Comparison of ENCODE assay signal across 1 cellular context in the genomic region with DNA sequence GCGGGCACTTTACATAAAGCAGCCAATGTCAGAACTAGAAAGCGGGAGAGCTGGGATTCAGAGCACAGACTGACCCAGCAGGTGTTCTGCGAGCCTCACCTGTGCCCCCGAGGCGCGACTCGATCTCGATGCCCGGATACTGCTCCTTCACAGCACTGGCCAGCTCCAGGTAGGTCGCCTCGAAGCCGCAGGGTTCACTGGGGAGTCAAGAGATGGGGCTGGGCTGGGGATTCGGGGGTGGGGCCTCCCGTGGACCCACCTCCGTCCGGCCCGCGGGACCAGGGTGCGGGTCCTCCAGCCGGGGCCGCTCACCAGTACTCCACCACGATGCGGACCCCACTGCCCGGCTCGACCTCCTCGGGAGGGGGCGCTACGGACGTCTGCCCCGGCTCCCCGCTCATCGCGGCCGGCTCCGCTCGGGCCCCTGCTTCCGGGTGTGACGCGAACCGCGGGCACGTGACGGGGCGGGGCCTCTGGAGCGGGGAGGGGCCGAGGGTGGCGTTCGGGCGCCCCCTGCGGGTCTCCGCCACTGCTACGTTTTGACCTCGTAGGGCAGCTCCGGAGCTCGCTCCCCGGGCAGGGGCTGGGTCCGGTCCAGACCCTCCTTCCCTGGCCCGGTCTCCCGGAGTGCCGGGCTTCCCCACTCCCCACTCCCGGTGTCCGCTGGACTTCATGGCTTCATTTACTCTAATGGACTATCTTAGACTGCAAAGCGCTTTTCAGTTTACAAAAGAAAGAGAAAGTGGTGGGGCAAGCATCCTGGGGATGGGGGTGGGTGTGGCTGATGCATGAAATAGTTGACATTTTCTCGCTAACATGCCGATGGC.
TF ChIP-seq lines count a peak whose summit lies in the region.

Gene MIEN1 (minus strand): TSS at position 438 of the 827 bp plus-strand sequence. CDS start 37 bp downstream, at position 401.

TF ChIP-seq in HepG2, 621 proteins besides CTCF, POLR2A, EP300 and RAD21 (continued from another document and continues in another):
- TF ChIP-seq, protein P1, sequence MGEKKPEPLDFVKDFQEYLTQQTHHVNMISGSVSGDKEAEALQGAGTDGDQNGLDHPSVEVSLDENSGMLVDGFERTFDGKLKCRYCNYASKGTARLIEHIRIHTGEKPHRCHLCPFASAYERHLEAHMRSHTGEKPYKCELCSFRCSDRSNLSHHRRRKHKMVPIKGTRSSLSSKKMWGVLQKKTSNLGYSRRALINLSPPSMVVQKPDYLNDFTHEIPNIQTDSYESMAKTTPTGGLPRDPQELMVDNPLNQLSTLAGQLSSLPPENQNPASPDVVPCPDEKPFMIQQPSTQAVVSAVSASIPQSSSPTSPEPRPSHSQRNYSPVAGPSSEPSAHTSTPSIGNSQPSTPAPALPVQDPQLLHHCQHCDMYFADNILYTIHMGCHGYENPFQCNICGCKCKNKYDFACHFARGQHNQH (CRISPR knock-in tag; IDR thresholded peaks at IDR 0.05) = peak; percentile 73
- peak; percentile 76; the same call in 1 of the 2 replicates for TF ChIP-seq MYNN (CRISPR knock-in tag; IDR thresholded peaks at IDR 0.05; ENCODE audit: low read depth)
- TF ChIP-seq SSRP1 (CRISPR knock-in tag; IDR thresholded peaks at IDR 0.05) = no peak
- TF ChIP-seq ZNF652 (CRISPR knock-in tag; IDR thresholded peaks at IDR 0.05; ENCODE audit: borderline replicate concordance, low read depth) = no peak; the same call in 1 of the 2 replicates
- TF ChIP-seq GATA4 (IDR thresholded peaks at IDR 0.05; ENCODE audit: borderline replicate concordance, low read depth) = peak; percentile 52; the same call in 1 of the 2 replicates
- TF ChIP-seq ZNF670 (CRISPR knock-in tag; IDR thresholded peaks at IDR 0.05; ENCODE audit: borderline replicate concordance) = peak; percentile 85
- TF ChIP-seq TAF1 (CRISPR knock-in tag; IDR thresholded peaks at IDR 0.05) = peak; percentile 80
- TF ChIP-seq, protein P2, sequence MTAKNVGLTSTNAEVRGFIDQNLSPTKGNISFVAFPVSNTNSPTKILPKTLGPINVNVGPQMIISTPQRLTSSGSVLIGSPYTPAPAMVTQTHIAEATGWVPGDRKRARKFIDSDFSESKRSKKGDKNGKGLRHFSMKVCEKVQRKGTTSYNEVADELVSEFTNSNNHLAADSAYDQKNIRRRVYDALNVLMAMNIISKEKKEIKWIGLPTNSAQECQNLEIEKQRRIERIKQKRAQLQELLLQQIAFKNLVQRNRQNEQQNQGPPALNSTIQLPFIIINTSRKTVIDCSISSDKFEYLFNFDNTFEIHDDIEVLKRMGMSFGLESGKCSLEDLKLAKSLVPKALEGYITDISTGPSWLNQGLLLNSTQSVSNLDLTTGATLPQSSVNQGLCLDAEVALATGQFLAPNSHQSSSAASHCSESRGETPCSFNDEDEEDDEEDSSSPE (CRISPR knock-in tag; IDR thresholded peaks at IDR 0.05) = peak; percentile 73
- peak; percentile 38; the same call in 1 of the 2 replicates for TF ChIP-seq HNF4G (IDR thresholded peaks at IDR 0.05; ENCODE audit: borderline replicate concordance, low read depth, low read length)
- TF ChIP-seq HNF4G (CRISPR knock-in tag; IDR thresholded peaks at IDR 0.05; ENCODE audit: borderline replicate concordance, low read depth) = peak; percentile 67
- TF ChIP-seq ZBTB8A (CRISPR knock-in tag; IDR thresholded peaks at IDR 0.05; ENCODE audit: borderline replicate concordance, low read depth) = no peak
- TF ChIP-seq ZXDC (CRISPR knock-in tag; IDR thresholded peaks at IDR 0.05) = no peak
- TF ChIP-seq ISL2 (CRISPR knock-in tag; IDR thresholded peaks at IDR 0.05) = peak; percentile 78
- TF ChIP-seq PTBP1 (IDR thresholded peaks at IDR 0.05; ENCODE audit: low read depth, low read length, poor library complexity, severe bottlenecking) = no peak
- 0 out of 2 replicates have a peak, but pooled peaks have one; percentile 76 for TF ChIP-seq ZNF720 (CRISPR knock-in tag; IDR thresholded peaks at IDR 0.05)
- TF ChIP-seq ATF3 (CRISPR knock-in tag; IDR thresholded peaks at IDR 0.05) = peak; percentile 66; the same call in 1 of the 2 replicates
- TF ChIP-seq ZSCAN22 (CRISPR knock-in tag; IDR thresholded peaks at IDR 0.05) = no peak
- TF ChIP-seq, protein P3, sequence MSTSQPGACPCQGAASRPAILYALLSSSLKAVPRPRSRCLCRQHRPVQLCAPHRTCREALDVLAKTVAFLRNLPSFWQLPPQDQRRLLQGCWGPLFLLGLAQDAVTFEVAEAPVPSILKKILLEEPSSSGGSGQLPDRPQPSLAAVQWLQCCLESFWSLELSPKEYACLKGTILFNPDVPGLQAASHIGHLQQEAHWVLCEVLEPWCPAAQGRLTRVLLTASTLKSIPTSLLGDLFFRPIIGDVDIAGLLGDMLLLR (CRISPR knock-in tag; IDR thresholded peaks at IDR 0.05) = no peak
- TF ChIP-seq, protein P4, sequence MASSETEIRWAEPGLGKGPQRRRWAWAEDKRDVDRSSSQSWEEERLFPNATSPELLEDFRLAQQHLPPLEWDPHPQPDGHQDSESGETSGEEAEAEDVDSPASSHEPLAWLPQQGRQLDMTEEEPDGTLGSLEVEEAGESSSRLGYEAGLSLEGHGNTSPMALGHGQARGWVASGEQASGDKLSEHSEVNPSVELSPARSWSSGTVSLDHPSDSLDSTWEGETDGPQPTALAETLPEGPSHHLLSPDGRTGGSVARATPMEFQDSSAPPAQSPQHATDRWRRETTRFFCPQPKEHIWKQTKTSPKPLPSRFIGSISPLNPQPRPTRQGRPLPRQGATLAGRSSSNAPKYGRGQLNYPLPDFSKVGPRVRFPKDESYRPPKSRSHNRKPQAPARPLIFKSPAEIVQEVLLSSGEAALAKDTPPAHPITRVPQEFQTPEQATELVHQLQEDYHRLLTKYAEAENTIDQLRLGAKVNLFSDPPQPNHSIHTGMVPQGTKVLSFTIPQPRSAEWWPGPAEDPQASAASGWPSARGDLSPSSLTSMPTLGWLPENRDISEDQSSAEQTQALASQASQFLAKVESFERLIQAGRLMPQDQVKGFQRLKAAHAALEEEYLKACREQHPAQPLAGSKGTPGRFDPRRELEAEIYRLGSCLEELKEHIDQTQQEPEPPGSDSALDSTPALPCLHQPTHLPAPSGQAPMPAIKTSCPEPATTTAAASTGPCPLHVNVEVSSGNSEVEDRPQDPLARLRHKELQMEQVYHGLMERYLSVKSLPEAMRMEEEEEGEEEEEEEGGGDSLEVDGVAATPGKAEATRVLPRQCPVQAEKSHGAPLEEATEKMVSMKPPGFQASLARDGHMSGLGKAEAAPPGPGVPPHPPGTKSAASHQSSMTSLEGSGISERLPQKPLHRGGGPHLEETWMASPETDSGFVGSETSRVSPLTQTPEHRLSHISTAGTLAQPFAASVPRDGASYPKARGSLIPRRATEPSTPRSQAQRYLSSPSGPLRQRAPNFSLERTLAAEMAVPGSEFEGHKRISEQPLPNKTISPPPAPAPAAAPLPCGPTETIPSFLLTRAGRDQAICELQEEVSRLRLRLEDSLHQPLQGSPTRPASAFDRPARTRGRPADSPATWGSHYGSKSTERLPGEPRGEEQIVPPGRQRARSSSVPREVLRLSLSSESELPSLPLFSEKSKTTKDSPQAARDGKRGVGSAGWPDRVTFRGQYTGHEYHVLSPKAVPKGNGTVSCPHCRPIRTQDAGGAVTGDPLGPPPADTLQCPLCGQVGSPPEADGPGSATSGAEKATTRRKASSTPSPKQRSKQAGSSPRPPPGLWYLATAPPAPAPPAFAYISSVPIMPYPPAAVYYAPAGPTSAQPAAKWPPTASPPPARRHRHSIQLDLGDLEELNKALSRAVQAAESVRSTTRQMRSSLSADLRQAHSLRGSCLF (CRISPR knock-in tag; IDR thresholded peaks at IDR 0.05; ENCODE audit: borderline replicate concordance) = no peak
- no peak for TF ChIP-seq ZNF431 (CRISPR knock-in tag; IDR thresholded peaks at IDR 0.05; ENCODE audit: borderline replicate concordance, low read depth)
- TF ChIP-seq, protein P5, sequence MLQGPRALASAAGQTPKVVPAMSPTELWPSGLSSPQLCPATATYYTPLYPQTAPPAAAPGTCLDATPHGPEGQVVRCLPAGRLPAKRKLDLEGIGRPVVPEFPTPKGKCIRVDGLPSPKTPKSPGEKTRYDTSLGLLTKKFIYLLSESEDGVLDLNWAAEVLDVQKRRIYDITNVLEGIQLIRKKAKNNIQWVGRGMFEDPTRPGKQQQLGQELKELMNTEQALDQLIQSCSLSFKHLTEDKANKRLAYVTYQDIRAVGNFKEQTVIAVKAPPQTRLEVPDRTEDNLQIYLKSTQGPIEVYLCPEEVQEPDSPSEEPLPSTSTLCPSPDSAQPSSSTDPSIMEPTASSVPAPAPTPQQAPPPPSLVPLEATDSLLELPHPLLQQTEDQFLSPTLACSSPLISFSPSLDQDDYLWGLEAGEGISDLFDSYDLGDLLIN (CRISPR knock-in tag; IDR thresholded peaks at IDR 0.05; ENCODE audit: borderline replicate concordance) = no peak
- no peak for TF ChIP-seq NFIB (CRISPR knock-in tag; IDR thresholded peaks at IDR 0.05; ENCODE audit: borderline replicate concordance)
- TF ChIP-seq HIVEP1 (CRISPR knock-in tag; IDR thresholded peaks at IDR 0.05) = no peak; the same call in 1 of the 2 replicates
- TF ChIP-seq ZNF274 (CRISPR knock-in tag; IDR thresholded peaks at IDR 0.05) = peak; percentile 97
- TF ChIP-seq ZNF569 (CRISPR knock-in tag; IDR thresholded peaks at IDR 0.05; ENCODE audit: borderline replicate concordance) = 0 out of 2 replicates have a peak, but pooled peaks have one; percentile 64
- no peak for TF ChIP-seq ATM (IDR thresholded peaks at IDR 0.05; ENCODE audit: borderline replicate concordance)
- TF ChIP-seq PLSCR1 (CRISPR knock-in tag; IDR thresholded peaks at IDR 0.05; ENCODE audit: borderline replicate concordance) = no peak
- TF ChIP-seq JUNB (CRISPR knock-in tag; IDR thresholded peaks at IDR 0.05; ENCODE audit: borderline replicate concordance) = no peak
- no peak for TF ChIP-seq XBP1 (CRISPR knock-in tag; IDR thresholded peaks at IDR 0.05)
- peak; percentile 75; the same call in 1 of the 2 replicates for TF ChIP-seq ZNF230 (CRISPR knock-in tag; IDR thresholded peaks at IDR 0.05)
- peak; percentile 84; the same call in 1 of the 2 replicates for TF ChIP-seq THAP8 (CRISPR knock-in tag; IDR thresholded peaks at IDR 0.05; ENCODE audit: borderline replicate concordance)
- TF ChIP-seq ZNF776 (CRISPR knock-in tag; IDR thresholded peaks at IDR 0.05) = no peak
- TF ChIP-seq ZFP37 (CRISPR knock-in tag; IDR thresholded peaks at IDR 0.05; ENCODE audit: borderline replicate concordance) = no peak
- TF ChIP-seq ZFP90 (CRISPR knock-in tag; IDR thresholded peaks at IDR 0.05; ENCODE audit: borderline replicate concordance) = peak; percentile 95
- TF ChIP-seq ZNF598 (CRISPR knock-in tag; IDR thresholded peaks at IDR 0.05; ENCODE audit: borderline replicate concordance) = peak; percentile 85; the same call in 1 of the 2 replicates
- peak; percentile 91 for TF ChIP-seq AKAP8 (CRISPR knock-in tag; IDR thresholded peaks at IDR 0.05)
- 0 out of 2 replicates have a peak, but pooled peaks have one; percentile 20 for TF ChIP-seq ZNF232 (CRISPR knock-in tag; IDR thresholded peaks at IDR 0.05; ENCODE audit: borderline replicate concordance)
- peak; percentile 73 for TF ChIP-seq HOXD1 (CRISPR knock-in tag; IDR thresholded peaks at IDR 0.05)
- TF ChIP-seq FOXO1 (CRISPR knock-in tag; IDR thresholded peaks at IDR 0.05) = peak; percentile 78; the same call in 1 of the 2 replicates
- 0 out of 2 replicates have a peak, but pooled peaks have one; percentile 50 for TF ChIP-seq ZNF766 (CRISPR knock-in tag; IDR thresholded peaks at IDR 0.05; ENCODE audit: borderline replicate concordance)
- TF ChIP-seq, protein P6, sequence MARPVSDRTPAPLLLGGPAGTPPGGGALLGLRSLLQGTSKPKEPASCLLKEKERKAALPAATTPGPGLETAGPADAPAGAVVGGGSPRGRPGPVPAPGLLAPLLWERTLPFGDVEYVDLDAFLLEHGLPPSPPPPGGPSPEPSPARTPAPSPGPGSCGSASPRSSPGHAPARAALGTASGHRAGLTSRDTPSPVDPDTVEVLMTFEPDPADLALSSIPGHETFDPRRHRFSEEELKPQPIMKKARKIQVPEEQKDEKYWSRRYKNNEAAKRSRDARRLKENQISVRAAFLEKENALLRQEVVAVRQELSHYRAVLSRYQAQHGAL (CRISPR knock-in tag; IDR thresholded peaks at IDR 0.05; ENCODE audit: not compliant biosample characterization) = no peak
- peak; percentile 85; the same call in 1 of the 2 replicates for TF ChIP-seq NR1H2 (CRISPR knock-in tag; IDR thresholded peaks at IDR 0.05; ENCODE audit: borderline replicate concordance, low read depth)
- TF ChIP-seq MYC (CRISPR knock-in tag; IDR thresholded peaks at IDR 0.05; ENCODE audit: borderline replicate concordance) = peak; percentile 90
- TF ChIP-seq RXRA (CRISPR knock-in tag; IDR thresholded peaks at IDR 0.05) = peak; percentile 87
